ENCODE assay signal across 11 cellular contexts in the genomic region with DNA sequence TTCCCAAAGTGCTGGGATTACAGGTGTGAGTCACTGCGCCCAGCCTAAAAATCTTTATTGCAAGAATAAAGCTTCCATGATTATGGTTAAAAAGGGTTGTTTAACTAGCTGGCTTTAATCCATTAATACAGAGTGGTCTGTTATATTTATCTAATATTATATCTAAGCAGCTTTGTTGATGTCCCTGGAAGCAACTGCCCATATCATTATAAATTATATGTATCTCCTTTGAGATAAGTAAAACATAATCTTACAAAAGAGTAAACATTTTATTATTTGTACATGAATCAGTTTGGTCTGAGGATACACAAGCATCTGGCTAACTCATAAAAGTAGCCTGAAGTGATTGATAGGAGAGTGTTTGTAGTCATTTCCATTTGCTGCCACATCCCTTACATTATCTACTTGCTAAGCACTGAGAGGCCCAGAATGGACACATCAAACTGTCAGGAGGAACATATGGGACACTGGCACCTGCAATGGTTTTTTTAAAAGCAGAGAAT. TPM values are rescaled to one million over a fixed set of nuclear protein-coding genes. Genes with fewer than 3 reads are reported as not detected.
DNase-seq lines count a peak whose midpoint lies in the region; ATAC-seq and TF ChIP-seq lines count a peak whose summit lies in the region.
"Had no signal": no experiment of that assay in that cellular context is flagged by ENCODE, and none has a peak within 500 bp of the region (broad histone marks: within the 10 kb centered on the region; RNA-seq: fewer than 3 reads in every experiment).

No MANE protein-coding gene starts in this region.

- H3K4me1 ChIP-seq in transverse colon (peaks cover 14 to 38% (median 25%) of the 10 kb centered on the region in 4 donors), PC-9 (replicated peaks; ENCODE audit: insufficient read depth) (no peaks in the 10 kb centered on the region)

- no peak overlapping the region for H3K4me2 ChIP-seq in PC-9

- H3K9me3 ChIP-seq in transverse colon (no peaks in the 10 kb centered on the region), PC-9 (ENCODE audit: insufficient read depth, low read depth) (no peaks in the 10 kb centered on the region)
- H3K9me3 ChIP-seq: BE2C had no signal

- H3K4me1 Mint-ChIP-seq in activated naive CD4-positive, alpha-beta T cell treated with anti-CD3 and anti-CD28 coated beads, Interleukin-2, amount 10 ng/mL, durations not matched to agents 7 days and 5 days: peaks cover 17% of the 10 kb centered on the region
- peaks cover 16% of the 10 kb centered on the region for H3K4me1 Mint-ChIP-seq in activated naive CD8-positive, alpha-beta T cell (ENCODE audit: low read depth)
- H3K4me1 Mint-ChIP-seq in mesothelial cell of epicardium: peaks cover 60% of the 10 kb centered on the region

- no peaks in the 10 kb centered on the region for H3K79me2 ChIP-seq in PC-9 (ENCODE audit: low read depth)

- no peak for TF ChIP-seq POLR2A in transverse colon (IDR thresholded peaks at IDR 0.05)

- no peak for TF ChIP-seq EP300 in transverse colon (IDR thresholded peaks at IDR 0.05; ENCODE audit: low read depth)

- H3K27me3 Mint-ChIP-seq in activated naive CD4-positive, alpha-beta T cell treated with anti-CD3 and anti-CD28 coated beads, Interleukin-2, amount 10 ng/mL, durations not matched to agents 7 days and 5 days: no peaks in the 10 kb centered on the region
- no peaks in the 10 kb centered on the region for H3K27me3 Mint-ChIP-seq in activated naive CD8-positive, alpha-beta T cell
- no peaks in the 10 kb centered on the region for H3K27me3 Mint-ChIP-seq in mesothelial cell of epicardium (ENCODE audit: low read depth)

- POLR2A ChIA-PET in PC-9 (lab: Charles Lee; ENCODE audit: unreplicated experiment): no interaction called here

- H3K27me3 ChIP-seq in transverse colon: no peaks in the 10 kb centered on the region
- H3K27me3 ChIP-seq in PC-9 (ENCODE audit: insufficient read depth, low read depth): no peaks in the 10 kb centered on the region
- H3K27me3 ChIP-seq: BE2C had no signal

- H3K9me2 ChIP-seq in PC-9 (ENCODE audit: insufficient read depth): no peaks in the 10 kb centered on the region

- no TSS peak for BruUV-seq in PC-9 (replicated peaks; lab: Mats Ljungman, UMichigan)

- peak overlapping the region; percentile 71 to 79 (median 78) for H3K27ac ChIP-seq in transverse colon
- H3K27ac ChIP-seq in PC-9: no peak overlapping the region

- in situ Hi-C loops in transverse colon (cut with MboI; ENCODE audit: low pct_ligation_motif_present in 1 of 4, low pct_unique_long_range_greater_than_20kb in 1 of 4, low sequenced_read_pairs in 3 of 4): no loop called here

- TF ChIP-seq CTCF in mesothelial cell of epicardium (IDR thresholded peaks at IDR 0.05; ENCODE audit: unreplicated experiment) (no peak), transverse colon (IDR thresholded peaks at IDR 0.05) (no peak), PC-9 (conservative IDR thresholded peaks at IDR 0.05) (no peak)

- CTCF ChIA-PET in activated naive CD4-positive, alpha-beta T cell treated with anti-CD3 and anti-CD28 coated beads, Interleukin-2, amount 10 ng/mL, durations not matched to agents 7 days and 5 days (lab: Charles Lee): interaction anchor here (0.8 kb wide), 1 partner anchor 16 kb away, joined by 3 read pairs; no protein-coding TSS in a partner anchor
- CTCF ChIA-PET in PC-9 (lab: Charles Lee): no interaction called here

- no peak overlapping the region for H2AFZ ChIP-seq in PC-9

- peak overlapping the region; percentile 70 for H3K27ac Mint-ChIP-seq in activated naive CD4-positive, alpha-beta T cell treated with anti-CD3 and anti-CD28 coated beads, Interleukin-2, amount 10 ng/mL, durations not matched to agents 7 days and 5 days
- peak overlapping the region; percentile 72 for H3K27ac Mint-ChIP-seq in activated naive CD8-positive, alpha-beta T cell
- H3K27ac Mint-ChIP-seq in mesothelial cell of epicardium: peak overlapping the region; percentile 89

- DNase-seq in activated naive CD4-positive, alpha-beta T cell treated with anti-CD3 and anti-CD28 coated beads, Interleukin-2, amount 10 ng/mL, durations not matched to agents 7 days and 5 days: no peak
- no peak for DNase-seq in activated naive CD4-positive, alpha-beta T cell treated with Interleukin-2 at 50 U/mL for 16 hours
- no peak for DNase-seq in mesothelial cell of epicardium (ENCODE audit: low spot score in 2 of 2, unreplicated experiment in 2 of 2)
- no peak for DNase-seq in transverse colon
- no peak for DNase-seq in PC-9
- no peak for DNase-seq in stimulated activated CD4-positive, alpha-beta T cell treated with anti-CD3 and anti-CD28 coated beads, Interleukin-4, amount 100 ng/mL, for 1 hour
- DNase-seq: effector CD4-positive, alpha-beta T cell had no signal

- H4K20me1 ChIP-seq in PC-9 (ENCODE audit: insufficient read depth): no peaks in the 10 kb centered on the region; the same call in 1 of the 2 replicates

- no peak overlapping the region for H3K4me3 ChIP-seq in transverse colon
- H3K4me3 ChIP-seq in PC-9: no peak overlapping the region
- H3K4me3 ChIP-seq: K562 had no signal

- H3K4me3 Mint-ChIP-seq in activated naive CD4-positive, alpha-beta T cell treated with anti-CD3 and anti-CD28 coated beads, Interleukin-2, amount 10 ng/mL, durations not matched to agents 7 days and 5 days: no peak overlapping the region
- H3K4me3 Mint-ChIP-seq in activated naive CD8-positive, alpha-beta T cell: peak overlapping the region; percentile 22
- H3K4me3 Mint-ChIP-seq in mesothelial cell of epicardium: no peak overlapping the region

- no peaks in the 10 kb centered on the region for H3K9me3 Mint-ChIP-seq in activated naive CD4-positive, alpha-beta T cell treated with anti-CD3 and anti-CD28 coated beads, Interleukin-2, amount 10 ng/mL, durations not matched to agents 7 days and 5 days
- H3K9me3 Mint-ChIP-seq in activated naive CD8-positive, alpha-beta T cell (ENCODE audit: low read depth): no peaks in the 10 kb centered on the region
- H3K9me3 Mint-ChIP-seq in mesothelial cell of epicardium: no peaks in the 10 kb centered on the region

- intact Hi-C loops in transverse colon (cut with DNase I; ENCODE audit: low total_unique reads): no loop called here
- intact Hi-C loops in PC-9 (cut with micrococcal nuclease; ENCODE audit: unreplicated experiment): no loop called here

- H3K36me3 Mint-ChIP-seq in activated naive CD4-positive, alpha-beta T cell treated with anti-CD3 and anti-CD28 coated beads, Interleukin-2, amount 10 ng/mL, durations not matched to agents 7 days and 5 days: peaks cover 37% of the 10 kb centered on the region
- peaks cover 22% of the 10 kb centered on the region for H3K36me3 Mint-ChIP-seq in activated naive CD8-positive, alpha-beta T cell
- H3K36me3 Mint-ChIP-seq in mesothelial cell of epicardium: peaks cover 23% of the 10 kb centered on the region

- no peak for ATAC-seq in GM21576 (IDR thresholded peaks at IDR 0.05; ENCODE audit: unreplicated experiment)
- ATAC-seq: K562 had no signal

- no peaks in the 10 kb centered on the region for H3F3A ChIP-seq in PC-9 (ENCODE audit: insufficient read depth, low read depth)

- peaks cover 0 to 9% (median 4%) of the 10 kb centered on the region in 4 donors for H3K36me3 ChIP-seq in transverse colon
- peaks cover 16% of the 10 kb centered on the region for H3K36me3 ChIP-seq in PC-9 (ENCODE audit: low read depth)
- H3K36me3 ChIP-seq: BE2C had no signal

- WGBS in transverse colon (ENCODE audit: low coverage in 1 of 2), 2 donors: 86% methylated on average over 1 of the region's 1 CpG; no CpG with 5 or more reads in 1 of the 2 donors

RNA-seq across cellular contexts. Expression of a gene that starts 46.9 kb away (rescaled TPM):
- 29.9 to 32.0 TPM (median 30.5 TPM) in 3 replicates for total RNA-seq in mesothelial cell of epicardium
- 10 to 100 TPM; 33.0 to 57.8 (median 54.5) TPM for total RNA-seq in transverse colon
- total RNA-seq in PC-9 (2021): 28.0 and 37.6 TPM in 2 replicates
